Comparison of ENCODE assay signal across 1 cellular context in the genomic region with DNA sequence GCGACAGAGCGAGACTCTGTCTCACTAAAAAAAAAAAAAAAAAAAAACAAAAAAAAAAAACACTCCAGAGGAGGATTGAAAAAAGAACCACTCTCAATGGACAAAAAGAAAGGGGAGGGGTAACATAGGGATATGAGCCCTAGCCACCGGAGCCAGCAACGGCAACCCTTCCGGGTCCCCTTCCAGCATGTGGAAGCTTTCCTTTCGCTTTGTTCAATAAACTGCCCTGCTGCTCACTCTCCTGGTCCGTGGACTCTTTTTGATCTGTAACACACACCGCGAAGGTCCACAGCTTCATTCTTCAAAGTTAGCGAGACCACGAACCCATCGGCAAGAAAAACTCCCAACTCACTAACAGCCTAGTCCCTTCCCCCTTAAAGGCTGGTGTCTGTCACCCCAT.
TF ChIP-seq lines count a peak whose summit lies in the region.

No MANE protein-coding gene starts in this region.

TF ChIP-seq in GM23338, 12 proteins besides CTCF, POLR2A, EP300 and RAD21:
- TF ChIP-seq ZNF114 (CRISPR knock-in tag; IDR thresholded peaks at IDR 0.05): no peak
- TF ChIP-seq EZH2 (IDR thresholded peaks at IDR 0.05; ENCODE audit: low read depth, unreplicated experiment): no peak
- no peak for TF ChIP-seq ZNF331 (CRISPR knock-in tag; IDR thresholded peaks at IDR 0.05; ENCODE audit: low read depth)
- TF ChIP-seq POLR2AphosphoS5 (IDR thresholded peaks at IDR 0.05; ENCODE audit: low read depth): no peak
- no peak for TF ChIP-seq JUNB (IDR thresholded peaks at IDR 0.05; ENCODE audit: unreplicated experiment)
- TF ChIP-seq, protein P1, sequence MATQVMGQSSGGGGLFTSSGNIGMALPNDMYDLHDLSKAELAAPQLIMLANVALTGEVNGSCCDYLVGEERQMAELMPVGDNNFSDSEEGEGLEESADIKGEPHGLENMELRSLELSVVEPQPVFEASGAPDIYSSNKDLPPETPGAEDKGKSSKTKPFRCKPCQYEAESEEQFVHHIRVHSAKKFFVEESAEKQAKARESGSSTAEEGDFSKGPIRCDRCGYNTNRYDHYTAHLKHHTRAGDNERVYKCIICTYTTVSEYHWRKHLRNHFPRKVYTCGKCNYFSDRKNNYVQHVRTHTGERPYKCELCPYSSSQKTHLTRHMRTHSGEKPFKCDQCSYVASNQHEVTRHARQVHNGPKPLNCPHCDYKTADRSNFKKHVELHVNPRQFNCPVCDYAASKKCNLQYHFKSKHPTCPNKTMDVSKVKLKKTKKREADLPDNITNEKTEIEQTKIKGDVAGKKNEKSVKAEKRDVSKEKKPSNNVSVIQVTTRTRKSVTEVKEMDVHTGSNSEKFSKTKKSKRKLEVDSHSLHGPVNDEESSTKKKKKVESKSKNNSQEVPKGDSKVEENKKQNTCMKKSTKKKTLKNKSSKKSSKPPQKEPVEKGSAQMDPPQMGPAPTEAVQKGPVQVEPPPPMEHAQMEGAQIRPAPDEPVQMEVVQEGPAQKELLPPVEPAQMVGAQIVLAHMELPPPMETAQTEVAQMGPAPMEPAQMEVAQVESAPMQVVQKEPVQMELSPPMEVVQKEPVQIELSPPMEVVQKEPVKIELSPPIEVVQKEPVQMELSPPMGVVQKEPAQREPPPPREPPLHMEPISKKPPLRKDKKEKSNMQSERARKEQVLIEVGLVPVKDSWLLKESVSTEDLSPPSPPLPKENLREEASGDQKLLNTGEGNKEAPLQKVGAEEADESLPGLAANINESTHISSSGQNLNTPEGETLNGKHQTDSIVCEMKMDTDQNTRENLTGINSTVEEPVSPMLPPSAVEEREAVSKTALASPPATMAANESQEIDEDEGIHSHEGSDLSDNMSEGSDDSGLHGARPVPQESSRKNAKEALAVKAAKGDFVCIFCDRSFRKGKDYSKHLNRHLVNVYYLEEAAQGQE (IDR thresholded peaks at IDR 0.05; ENCODE audit: unreplicated experiment): no peak
- TF ChIP-seq, protein P2, sequence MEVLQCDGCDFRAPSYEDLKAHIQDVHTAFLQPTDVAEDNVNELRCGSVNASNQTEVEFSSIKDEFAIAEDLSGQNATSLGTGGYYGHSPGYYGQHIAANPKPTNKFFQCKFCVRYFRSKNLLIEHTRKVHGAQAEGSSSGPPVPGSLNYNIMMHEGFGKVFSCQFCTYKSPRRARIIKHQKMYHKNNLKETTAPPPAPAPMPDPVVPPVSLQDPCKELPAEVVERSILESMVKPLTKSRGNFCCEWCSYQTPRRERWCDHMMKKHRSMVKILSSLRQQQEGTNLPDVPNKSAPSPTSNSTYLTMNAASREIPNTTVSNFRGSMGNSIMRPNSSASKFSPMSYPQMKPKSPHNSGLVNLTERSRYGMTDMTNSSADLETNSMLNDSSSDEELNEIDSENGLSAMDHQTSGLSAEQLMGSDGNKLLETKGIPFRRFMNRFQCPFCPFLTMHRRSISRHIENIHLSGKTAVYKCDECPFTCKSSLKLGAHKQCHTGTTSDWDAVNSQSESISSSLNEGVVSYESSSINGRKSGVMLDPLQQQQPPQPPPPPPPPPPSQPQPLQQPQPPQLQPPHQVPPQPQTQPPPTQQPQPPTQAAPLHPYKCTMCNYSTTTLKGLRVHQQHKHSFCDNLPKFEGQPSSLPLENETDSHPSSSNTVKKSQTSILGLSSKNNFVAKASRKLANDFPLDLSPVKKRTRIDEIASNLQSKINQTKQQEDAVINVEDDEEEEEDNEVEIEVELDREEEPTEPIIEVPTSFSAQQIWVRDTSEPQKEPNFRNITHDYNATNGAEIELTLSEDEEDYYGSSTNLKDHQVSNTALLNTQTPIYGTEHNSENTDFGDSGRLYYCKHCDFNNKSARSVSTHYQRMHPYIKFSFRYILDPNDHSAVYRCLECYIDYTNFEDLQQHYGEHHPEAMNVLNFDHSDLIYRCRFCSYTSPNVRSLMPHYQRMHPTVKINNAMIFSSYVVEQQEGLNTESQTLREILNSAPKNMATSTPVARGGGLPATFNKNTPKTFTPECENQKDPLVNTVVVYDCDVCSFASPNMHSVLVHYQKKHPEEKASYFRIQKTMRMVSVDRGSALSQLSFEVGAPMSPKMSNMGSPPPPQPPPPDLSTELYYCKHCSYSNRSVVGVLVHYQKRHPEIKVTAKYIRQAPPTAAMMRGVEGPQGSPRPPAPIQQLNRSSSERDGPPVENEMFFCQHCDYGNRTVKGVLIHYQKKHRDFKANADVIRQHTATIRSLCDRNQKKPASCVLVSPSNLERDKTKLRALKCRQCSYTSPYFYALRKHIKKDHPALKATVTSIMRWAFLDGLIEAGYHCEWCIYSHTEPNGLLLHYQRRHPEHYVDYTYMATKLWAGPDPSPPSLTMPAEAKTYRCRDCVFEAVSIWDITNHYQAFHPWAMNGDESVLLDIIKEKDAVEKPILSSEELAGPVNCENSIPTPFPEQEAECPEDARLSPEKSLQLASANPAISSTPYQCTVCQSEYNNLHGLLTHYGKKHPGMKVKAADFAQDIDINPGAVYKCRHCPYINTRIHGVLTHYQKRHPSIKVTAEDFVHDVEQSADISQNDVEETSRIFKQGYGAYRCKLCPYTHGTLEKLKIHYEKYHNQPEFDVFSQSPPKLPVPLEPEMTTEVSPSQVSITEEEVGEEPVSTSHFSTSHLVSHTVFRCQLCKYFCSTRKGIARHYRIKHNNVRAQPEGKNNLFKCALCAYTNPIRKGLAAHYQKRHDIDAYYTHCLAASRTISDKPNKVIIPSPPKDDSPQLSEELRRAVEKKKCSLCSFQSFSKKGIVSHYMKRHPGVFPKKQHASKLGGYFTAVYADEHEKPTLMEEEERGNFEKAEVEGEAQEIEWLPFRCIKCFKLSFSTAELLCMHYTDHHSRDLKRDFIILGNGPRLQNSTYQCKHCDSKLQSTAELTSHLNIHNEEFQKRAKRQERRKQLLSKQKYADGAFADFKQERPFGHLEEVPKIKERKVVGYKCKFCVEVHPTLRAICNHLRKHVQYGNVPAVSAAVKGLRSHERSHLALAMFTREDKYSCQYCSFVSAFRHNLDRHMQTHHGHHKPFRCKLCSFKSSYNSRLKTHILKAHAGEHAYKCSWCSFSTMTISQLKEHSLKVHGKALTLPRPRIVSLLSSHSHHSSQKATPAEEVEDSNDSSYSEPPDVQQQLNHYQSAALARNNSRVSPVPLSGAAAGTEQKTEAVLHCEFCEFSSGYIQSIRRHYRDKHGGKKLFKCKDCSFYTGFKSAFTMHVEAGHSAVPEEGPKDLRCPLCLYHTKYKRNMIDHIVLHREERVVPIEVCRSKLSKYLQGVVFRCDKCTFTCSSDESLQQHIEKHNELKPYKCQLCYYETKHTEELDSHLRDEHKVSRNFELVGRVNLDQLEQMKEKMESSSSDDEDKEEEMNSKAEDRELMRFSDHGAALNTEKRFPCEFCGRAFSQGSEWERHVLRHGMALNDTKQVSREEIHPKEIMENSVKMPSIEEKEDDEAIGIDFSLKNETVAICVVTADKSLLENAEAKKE (CRISPR knock-in tag; IDR thresholded peaks at IDR 0.05): no peak
- TF ChIP-seq, protein P3, sequence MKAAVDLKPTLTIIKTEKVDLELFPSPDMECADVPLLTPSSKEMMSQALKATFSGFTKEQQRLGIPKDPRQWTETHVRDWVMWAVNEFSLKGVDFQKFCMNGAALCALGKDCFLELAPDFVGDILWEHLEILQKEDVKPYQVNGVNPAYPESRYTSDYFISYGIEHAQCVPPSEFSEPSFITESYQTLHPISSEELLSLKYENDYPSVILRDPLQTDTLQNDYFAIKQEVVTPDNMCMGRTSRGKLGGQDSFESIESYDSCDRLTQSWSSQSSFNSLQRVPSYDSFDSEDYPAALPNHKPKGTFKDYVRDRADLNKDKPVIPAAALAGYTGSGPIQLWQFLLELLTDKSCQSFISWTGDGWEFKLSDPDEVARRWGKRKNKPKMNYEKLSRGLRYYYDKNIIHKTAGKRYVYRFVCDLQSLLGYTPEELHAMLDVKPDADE (IDR thresholded peaks at IDR 0.05): no peak
- no peak for TF ChIP-seq NANOG (IDR thresholded peaks at IDR 0.05; ENCODE audit: borderline replicate concordance)
- TF ChIP-seq STAT1 (IDR thresholded peaks at IDR 0.05; ENCODE audit: unreplicated experiment): no peak
- no peak for TF ChIP-seq EZH2phosphoT487 (IDR thresholded peaks at IDR 0.05; ENCODE audit: unreplicated experiment)
- no peak for TF ChIP-seq CREB1 (CRISPR knock-in tag; IDR thresholded peaks at IDR 0.05; ENCODE audit: low read depth)
